In genomic region chr10:112209534-112210200, GRCh38 we compare ENCODE assay signal across 12 cellular contexts. TPM values are rescaled to one million over a fixed set of nuclear protein-coding genes. Genes with fewer than 3 reads are reported as not detected.
DNase-seq lines count a peak whose midpoint lies in the region; ATAC-seq and TF ChIP-seq lines count a peak whose summit lies in the region.
"Had no signal": no experiment of that assay in that cellular context is flagged by ENCODE, and none has a peak within 500 bp of the region (broad histone marks: within the 10 kb centered on the region; RNA-seq: fewer than 3 reads in every experiment).

No MANE protein-coding gene starts in this region.

- TF ChIP-seq POLR2A in thyroid gland (IDR thresholded peaks at IDR 0.05) (no peak), uterus (IDR thresholded peaks at IDR 0.05) (no peak)

- no peak overlapping the region for H3K27ac ChIP-seq in right atrium auricular region
- peak overlapping the region in 2 of 3 donors; percentile 68 to 78 for H3K27ac ChIP-seq in thyroid gland
- H3K27ac ChIP-seq in uterus, result no peak overlapping the region
- H3K27ac ChIP-seq: KMS-11, tibial nerve had no signal

- H3K9me3 ChIP-seq in right atrium auricular region (no peaks in the 10 kb centered on the region), thyroid gland (no peaks in the 10 kb centered on the region), uterus (no peaks in the 10 kb centered on the region)
- H3K9me3 ChIP-seq: tibial nerve had no signal

- WGBS in thyroid gland, 2 donors, result 85 to 88% methylated on average over 7 of the region's 7 CpGs

- intact Hi-C loops in Right ventricle myocardium inferior (cut with DNase I) (no loop called here), thyroid gland (cut with DNase I) (no loop called here), uterus (cut with DNase I; ENCODE audit: low total_unique reads) (no loop called here)

- TF ChIP-seq CTCF in right atrium auricular region (IDR thresholded peaks at IDR 0.05) (no peak), thyroid gland (IDR thresholded peaks at IDR 0.05) (no peak), uterus (IDR thresholded peaks at IDR 0.05) (no peak)

- DNase-seq in Right ventricle myocardium inferior (ENCODE audit: missing footprints), result no peak
- DNase-seq in right atrium auricular region (ENCODE audit: low spot score), result no peak
- DNase-seq in anterior cingulate cortex (lab: John Stamatoyannopoulos, UW), result peak in 31 of 58 donors; percentile 6 to 75 (median 37)
- DNase-seq in islet precursor cell, result peak; percentile 95
- no peak for DNase-seq in thyroid gland
- no peak for DNase-seq in epidermal melanocyte (ENCODE audit: insufficient read length, low spot score)
- DNase-seq in uterus, result no peak
- DNase-seq: activated T-cell treated with anti-CD3 and anti-CD28 coated beads, Interleukin-2, amount 50 U/mL, for 1 hour; aorta had no signal

- H3K36me3 ChIP-seq in right atrium auricular region (no peaks in the 10 kb centered on the region), thyroid gland (no peaks in the 10 kb centered on the region), uterus (no peaks in the 10 kb centered on the region)
- H3K36me3 ChIP-seq: tibial nerve had no signal

- H3K4me1 ChIP-seq in right atrium auricular region, result no peaks in the 10 kb centered on the region
- peaks cover 23 to 39% of the 10 kb centered on the region in 2 donors for H3K4me1 ChIP-seq in thyroid gland
- no peaks in the 10 kb centered on the region for H3K4me1 ChIP-seq in uterus
- H3K4me1 ChIP-seq: tibial nerve had no signal

- no peak overlapping the region for H3K4me3 ChIP-seq in right atrium auricular region
- no peak overlapping the region for H3K4me3 ChIP-seq in thyroid gland (replicated peaks in 1 of 3)
- H3K4me3 ChIP-seq in uterus, result no peak overlapping the region
- H3K4me3 ChIP-seq: tibial nerve had no signal

- H3K27me3 ChIP-seq in right atrium auricular region, result no peaks in the 10 kb centered on the region
- no peaks in the 10 kb centered on the region for H3K27me3 ChIP-seq in thyroid gland
- H3K27me3 ChIP-seq in uterus, result no peaks in the 10 kb centered on the region
- H3K27me3 ChIP-seq: tibial nerve had no signal

- peak; percentile 44 for ATAC-seq in Right ventricle myocardium inferior
- ATAC-seq in GM19452 (IDR thresholded peaks at IDR 0.05; ENCODE audit: unreplicated experiment), result no peak

RNA-seq across cellular contexts. Expression of gene GPAM, which starts 26.1 kb away (rescaled TPM):
- total RNA-seq in Right ventricle myocardium inferior (42.5 TPM), right atrium auricular region (1 to 10 TPM; 7.8 to 9.3 TPM), thyroid gland (10 to 100 TPM; 29.2 to 58.0 (median 40.8) TPM), uterus (10 to 100 TPM in 1 of 4 donors, 1 to 10 TPM in 3; 4.6 to 28.6 (median 7.7) TPM)

Comparison
In these comparisons a context has a peak if more than half of its experiments do, and no peak if none do; other contexts are left out.
1. DNase-seq: peak in anterior cingulate cortex (31 of 58) and islet precursor cell (single experiment); none in Right ventricle myocardium inferior (single experiment), right atrium auricular region (single experiment), thyroid gland (0 of 2), epidermal melanocyte (single experiment) and uterus (0 of 2).
2. H3K27ac ChIP-seq: peak in thyroid gland (2 of 3); none in right atrium auricular region (0 of 2) and uterus (0 of 2).